8 cellular contexts compared by ENCODE assay signal in the genomic region with DNA sequence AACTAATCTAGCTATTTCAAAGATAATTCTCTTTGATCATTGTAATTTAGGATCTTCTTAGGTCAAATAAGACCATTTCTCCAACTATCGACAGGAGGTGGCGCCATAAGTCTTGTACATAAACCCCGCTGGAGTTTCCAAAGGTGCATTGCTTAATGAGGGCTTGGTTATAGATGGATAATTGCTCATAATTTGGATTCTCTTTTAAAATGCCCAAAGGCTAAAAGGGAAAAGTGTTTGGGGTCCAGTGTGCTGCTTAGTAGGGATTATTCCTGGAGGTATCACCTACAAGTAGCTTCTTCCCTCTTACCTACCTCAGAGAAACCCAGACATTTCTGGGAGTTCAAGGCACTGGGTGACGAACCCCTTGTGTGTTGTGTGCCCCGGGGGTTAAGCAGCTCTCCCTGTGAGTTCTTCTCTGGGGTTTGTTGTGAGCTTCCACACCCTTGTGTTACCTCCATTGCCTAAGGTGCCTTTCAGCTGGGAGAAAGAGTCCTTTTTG.
DNase-seq lines count a peak whose midpoint lies in the region; ATAC-seq and TF ChIP-seq lines count a peak whose summit lies in the region.

No MANE protein-coding gene starts in this region.

- no peak overlapping the region for H2AK5ac ChIP-seq in mesendoderm (ENCODE audit: low read length)

- H3K23ac ChIP-seq in mesendoderm (ENCODE audit: low read length): no peak overlapping the region

- no peak overlapping the region for H3K4me2 ChIP-seq in mesendoderm (ENCODE audit: low read length)

- peak overlapping the region; percentile 99 for H3K27ac Mint-ChIP-seq in activated CD8-positive, alpha-beta T cell treated with anti-CD3 and anti-CD28 coated beads for 36 hours

- ATAC-seq in GM19395 (IDR thresholded peaks at IDR 0.05; ENCODE audit: unreplicated experiment) (peak; percentile 69), HG03565 (IDR thresholded peaks at IDR 0.05; ENCODE audit: unreplicated experiment) (peak; percentile 39)
- peak; percentile 67 for ATAC-seq in activated CD8-positive, alpha-beta T cell treated with anti-CD3 and anti-CD28 coated beads for 36 hours

- peak; percentile 85 for DNase-seq in NCI-H82 (lab: John Stamatoyannopoulos, UW)
- DNase-seq in activated CD8-positive, alpha-beta T cell treated with anti-CD3 and anti-CD28 coated beads for 36 hours: peak; percentile 94
- peak; percentile 78 for DNase-seq in effector CD4-positive, alpha-beta T cell
- DNase-seq in mesendoderm: peak; percentile 86
- peak; percentile 41 to 59 for DNase-seq in stimulated activated CD8-positive, alpha-beta memory T cell treated with anti-CD3 and anti-CD28 coated beads, Interleukin-15, amount 100 ng/mL, for 48 hours (ENCODE audit: low read depth in 2 of 2)

- H3K27me3 ChIP-seq in mesendoderm (ENCODE audit: insufficient read depth, low read length, poor library complexity): no peaks in the 10 kb centered on the region

- peak; percentile 90 for TF ChIP-seq CTCF in C4-2B (conservative IDR thresholded peaks at IDR 0.05)
- TF ChIP-seq CTCF in activated CD8-positive, alpha-beta T cell treated with anti-CD3 and anti-CD28 coated beads for 36 hours (IDR thresholded peaks at IDR 0.05): peak; percentile 87

- intact Hi-C loops in activated CD8-positive, alpha-beta T cell treated with anti-CD3 and anti-CD28 coated beads for 36 hours (cut with micrococcal nuclease): loop anchor here (5.0 to 10.0 kb wide), 4 partner anchors 80 to 435 kb away; a partner anchor contains a TSS

- POLR2A ChIA-PET in activated CD8-positive, alpha-beta T cell treated with anti-CD3 and anti-CD28 coated beads for 36 hours (lab: Charles Lee): interaction anchor here (0.6 to 2.1 kb wide), 9 partner anchors 12 to 371 kb away, joined by 3 to 9 read pairs (median 4); a partner anchor contains a TSS

- H3K4me3 Mint-ChIP-seq in activated CD8-positive, alpha-beta T cell treated with anti-CD3 and anti-CD28 coated beads for 36 hours: peak overlapping the region; percentile 83

- H2BK15ac ChIP-seq in mesendoderm (replicated peaks; ENCODE audit: low read depth): no peak overlapping the region

- CTCF ChIA-PET in activated CD8-positive, alpha-beta T cell treated with anti-CD3 and anti-CD28 coated beads for 36 hours (lab: Charles Lee): interaction anchor here (0.6 to 4.6 kb wide), 56 partner anchors 9 to 676 kb away, joined by 3 to 155 read pairs (median 4); no protein-coding TSS in a partner anchor

- H2BK120ac ChIP-seq in mesendoderm (ENCODE audit: low read depth, low read length): no peak overlapping the region

- H3K9me3 Mint-ChIP-seq in activated CD8-positive, alpha-beta T cell treated with anti-CD3 and anti-CD28 coated beads for 36 hours: no peaks in the 10 kb centered on the region

- H3K79me2 ChIP-seq in mesendoderm (ENCODE audit: control insufficient read depth, insufficient read depth, low read length): no peaks in the 10 kb centered on the region

- H3K4ac ChIP-seq in mesendoderm (ENCODE audit: low read depth, low read length): no peak overlapping the region

- H2BK5ac ChIP-seq in mesendoderm (ENCODE audit: low read length): no peak overlapping the region

- H3K9ac ChIP-seq in mesendoderm (ENCODE audit: low read length): no peak overlapping the region

- H3K4me3 ChIP-seq in mesendoderm (ENCODE audit: low read length): no peak overlapping the region

- H3K79me1 ChIP-seq in mesendoderm (ENCODE audit: low read length): no peaks in the 10 kb centered on the region

- H3K27me3 Mint-ChIP-seq in activated CD8-positive, alpha-beta T cell treated with anti-CD3 and anti-CD28 coated beads for 36 hours: no peaks in the 10 kb centered on the region

- H4K5ac ChIP-seq in mesendoderm (ENCODE audit: low read length): no peak overlapping the region

- H3K36me3 ChIP-seq in mesendoderm (ENCODE audit: control insufficient read depth, insufficient read depth, low read length): no peaks in the 10 kb centered on the region

- no CpG with 5 or more reads among the region's 5 CpGs for WGBS in mesendoderm (ENCODE audit: extremely low coverage, insufficient coverage, low lambda C conversion rate)

- H3K18ac ChIP-seq in mesendoderm (ENCODE audit: low read length): no peak overlapping the region

- H3K4me1 ChIP-seq in mesendoderm (ENCODE audit: control insufficient read depth, low read depth, low read length): no peaks in the 10 kb centered on the region

- H3K4me1 Mint-ChIP-seq in activated CD8-positive, alpha-beta T cell treated with anti-CD3 and anti-CD28 coated beads for 36 hours (ENCODE audit: low read depth): peaks cover 20% of the 10 kb centered on the region

- peak overlapping the region; percentile 32; the same call in 1 of the 2 replicates for H3K27ac ChIP-seq in C4-2B
- H3K27ac ChIP-seq in mesendoderm (ENCODE audit: low read depth, low read length): no peak overlapping the region

- H3K36me3 Mint-ChIP-seq in activated CD8-positive, alpha-beta T cell treated with anti-CD3 and anti-CD28 coated beads for 36 hours (ENCODE audit: low read depth): peaks cover 5% of the 10 kb centered on the region

- H4K8ac ChIP-seq in mesendoderm (ENCODE audit: low read depth, low read length): no peak overlapping the region

- H3K56ac ChIP-seq in mesendoderm (ENCODE audit: low read length): no peak overlapping the region
